Comparison of ENCODE assay signal across 1 cellular context in genomic region chr19:658059-658839, GRCh38.
TF ChIP-seq lines count a peak whose summit lies in the region.

No MANE protein-coding gene starts in this region.

TF ChIP-seq in HepG2, 621 proteins besides CTCF, POLR2A, EP300 and RAD21:
- TF ChIP-seq ZBTB3 (CRISPR knock-in tag; IDR thresholded peaks at IDR 0.05; ENCODE audit: borderline replicate concordance, low read depth) (no peak), SAFB2 (CRISPR knock-in tag; IDR thresholded peaks at IDR 0.05; ENCODE audit: borderline replicate concordance, low read depth) (no peak), MAZ (IDR thresholded peaks at IDR 0.05; ENCODE audit: borderline replicate concordance, low read depth, low read length) (no peak), MAZ (CRISPR knock-in tag; IDR thresholded peaks at IDR 0.05; ENCODE audit: low read depth) (no peak), ARID4A (CRISPR knock-in tag; IDR thresholded peaks at IDR 0.05; ENCODE audit: borderline replicate concordance) (0 out of 2 replicates have a peak, but pooled peaks have one; percentile 26), CREM (IDR thresholded peaks at IDR 0.05) (no peak), CREM (CRISPR knock-in tag; IDR thresholded peaks at IDR 0.05) (no peak), MIER3 (CRISPR knock-in tag; IDR thresholded peaks at IDR 0.05; ENCODE audit: borderline replicate concordance) (no peak), HMGXB3 (CRISPR knock-in tag; IDR thresholded peaks at IDR 0.05; ENCODE audit: borderline replicate concordance) (no peak), TFDP1 (CRISPR knock-in tag; IDR thresholded peaks at IDR 0.05; ENCODE audit: borderline replicate concordance) (no peak), ZNF232 (CRISPR knock-in tag; IDR thresholded peaks at IDR 0.05; ENCODE audit: borderline replicate concordance) (no peak), SIX4 (CRISPR knock-in tag; IDR thresholded peaks at IDR 0.05) (no peak), ZBTB46 (CRISPR knock-in tag; IDR thresholded peaks at IDR 0.05; ENCODE audit: borderline replicate concordance) (no peak), CCAR2 (optimal IDR thresholded peaks at IDR 0.05; ENCODE audit: low read depth, low read length) (no peak), AHR (CRISPR knock-in tag; IDR thresholded peaks at IDR 0.05) (no peak), TAF15 (IDR thresholded peaks at IDR 0.05; ENCODE audit: low read depth, low read length, poor library complexity, severe bottlenecking) (peak; percentile 20), ZNF317 (CRISPR knock-in tag; IDR thresholded peaks at IDR 0.05) (no peak), RBFOX2 (IDR thresholded peaks at IDR 0.05; ENCODE audit: low read depth, low read length) (peak; percentile 71), MTF1 (CRISPR knock-in tag; IDR thresholded peaks at IDR 0.05) (no peak), ZNF280B (CRISPR knock-in tag; IDR thresholded peaks at IDR 0.05; ENCODE audit: borderline replicate concordance) (no peak), MTERF4 (CRISPR knock-in tag; IDR thresholded peaks at IDR 0.05) (no peak)
